ENCODE assay signal across 8 cellular contexts in the genomic region with DNA sequence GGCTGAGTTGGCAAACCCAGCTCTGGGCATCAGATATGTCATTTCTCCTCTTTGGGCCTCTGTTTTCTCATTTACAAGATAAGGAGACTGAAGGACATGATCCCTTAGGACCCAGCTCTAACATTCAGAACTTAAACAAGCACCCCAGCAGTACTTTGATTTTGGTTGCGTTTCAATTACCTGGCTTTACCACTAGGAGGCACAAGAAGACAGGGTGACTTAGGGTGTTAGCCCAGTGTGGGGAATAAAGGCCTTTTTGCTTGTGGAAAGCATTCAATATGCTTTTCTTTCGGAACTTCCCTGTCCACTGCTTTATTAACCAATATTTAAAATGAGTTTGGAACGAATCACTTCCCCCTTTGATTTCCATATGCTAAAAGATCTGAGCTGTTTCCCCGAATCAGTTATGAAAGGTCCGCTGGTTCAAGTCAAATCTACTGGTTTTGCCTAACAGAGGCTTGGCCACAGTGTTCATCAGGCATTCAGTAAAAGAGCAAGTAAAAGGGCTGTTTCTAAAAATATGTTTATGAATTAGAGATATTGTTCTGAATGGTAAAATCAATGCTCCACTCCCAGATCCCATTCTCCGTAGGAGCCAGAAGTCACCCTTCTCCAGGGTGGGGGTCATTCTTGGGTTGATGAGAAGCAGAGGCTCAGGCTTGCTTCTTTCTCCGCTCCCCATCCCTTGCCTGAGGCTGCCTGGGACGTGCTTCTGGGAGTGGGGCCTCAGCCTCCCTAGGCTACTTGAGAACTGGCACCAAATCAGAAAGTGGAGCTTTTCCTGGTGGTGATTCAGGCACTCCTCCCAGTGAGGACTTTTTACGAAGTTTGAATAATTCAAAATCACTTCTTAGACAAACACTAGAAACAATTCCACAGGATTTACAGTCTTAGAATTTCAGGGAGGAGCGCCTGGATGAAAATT.
DNase-seq lines count a peak whose midpoint lies in the region; ATAC-seq and TF ChIP-seq lines count a peak whose summit lies in the region.

No MANE protein-coding gene starts in this region.

- no peak overlapping the region for H4K12ac ChIP-seq in trophoblast cell (ENCODE audit: low read depth, low read length)

- POLR2A ChIA-PET in A673 (lab: Charles Lee; ENCODE audit: low non-redundant PET) (interaction anchor here (0.7 to 0.9 kb wide), 2 partner anchors 64 to 106 kb away, joined by 3 read pairs; a partner anchor contains a TSS), GM10248 (lab: Yijun Ruan, JAX) (no interaction called here), PC-9 (lab: Charles Lee; ENCODE audit: unreplicated experiment) (interaction anchor here (0.5 to 1.7 kb wide), 6 partner anchors 8 to 119 kb away, joined by 3 to 10 read pairs (median 4); a partner anchor contains a TSS)

- no peak overlapping the region for H3K18ac ChIP-seq in trophoblast cell (ENCODE audit: low read length)

- CTCF ChIA-PET in A673 (lab: Charles Lee), result interaction anchor here (0.5 to 4.4 kb wide), 6 partner anchors 99 to 304 kb away, joined by 3 to 107 read pairs (median 4); a partner anchor contains a TSS
- CTCF ChIA-PET in GM10248 (lab: Yijun Ruan, JAX), result interaction anchor here (0.6 to 11.2 kb wide), 50 partner anchors 7 to 377 kb away, joined by 3 to 254 read pairs (median 5); a partner anchor contains a TSS
- CTCF ChIA-PET in PC-9 (lab: Charles Lee), result interaction anchor here (0.5 to 2.4 kb wide), 4 partner anchors 85 to 136 kb away, joined by 3 to 20 read pairs (median 4); a partner anchor contains a TSS

- H3K4me3 ChIP-seq in A673 (ENCODE audit: low read depth, low read length, poor library complexity, severe bottlenecking) (no peak overlapping the region), PC-9 (peak overlapping the region; percentile 35; the same call in 1 of the 2 replicates), heart right ventricle (peak overlapping the region in 2 of 10 donors; percentile 16 to 20), trophoblast cell (ENCODE audit: low read depth, low read length) (no peak overlapping the region)

- no peaks in the 10 kb centered on the region for H4K20me1 ChIP-seq in PC-9 (ENCODE audit: insufficient read depth)

- H2BK12ac ChIP-seq in trophoblast cell (ENCODE audit: low read length), result no peak overlapping the region

- no peak overlapping the region for H2BK5ac ChIP-seq in trophoblast cell (ENCODE audit: low read depth, low read length, poor library complexity)

- no peak overlapping the region for H4K8ac ChIP-seq in trophoblast cell (ENCODE audit: low read depth, low read length)

- no TSS peak for BruUV-seq in A673 (replicated peaks; lab: Mats Ljungman, UMichigan)
- TSS peak; percentile 10 for BruUV-seq in PC-9 (replicated peaks; lab: Mats Ljungman, UMichigan)

- intact Hi-C loops in A673 (cut with micrococcal nuclease; ENCODE audit: unreplicated experiment), result loop anchor here (1.0 to 2.0 kb wide), 2 partner anchors 106 to 304 kb away; a partner anchor contains a TSS
- intact Hi-C loops in PC-9 (cut with micrococcal nuclease; ENCODE audit: unreplicated experiment), result loop anchor here (1.0 to 5.0 kb wide), 5 partner anchors 62 to 135 kb away; a partner anchor contains a TSS
- intact Hi-C loops in heart right ventricle (cut with DNase I), result loop anchor here in 9 of 10 donors (1.0 to 5.0 kb wide), 7 partner anchors 46 to 306 kb away; a partner anchor contains a TSS

- ATAC-seq in heart right ventricle, result peak; percentile 83 to 97 (median 90)
- ATAC-seq in HG03139 (IDR thresholded peaks at IDR 0.05; ENCODE audit: unreplicated experiment), result no peak

- H3K79me1 ChIP-seq in trophoblast cell (ENCODE audit: low read length), result no peaks in the 10 kb centered on the region

- H3K9me3 ChIP-seq in A673 (ENCODE audit: low read depth, low read length, poor library complexity, severe bottlenecking), result no peaks in the 10 kb centered on the region
- no peaks in the 10 kb centered on the region for H3K9me3 ChIP-seq in PC-9 (ENCODE audit: insufficient read depth, low read depth)
- H3K9me3 ChIP-seq in heart right ventricle, result no peaks in the 10 kb centered on the region
- H3K9me3 ChIP-seq in trophoblast cell (ENCODE audit: insufficient read depth, low read depth, low read length), result no peaks in the 10 kb centered on the region

- H3K79me2 ChIP-seq in PC-9 (ENCODE audit: low read depth), result no peaks in the 10 kb centered on the region
- no peaks in the 10 kb centered on the region for H3K79me2 ChIP-seq in trophoblast cell (ENCODE audit: control insufficient read depth, insufficient read depth, low read length, poor library complexity)

- H3K36me3 ChIP-seq in A673 (ENCODE audit: insufficient read depth, low read length, poor library complexity, severe bottlenecking) (no peaks in the 10 kb centered on the region), PC-9 (ENCODE audit: low read depth) (peaks cover 34% of the 10 kb centered on the region), heart right ventricle (peaks cover 0 to 74% (median 47%) of the 10 kb centered on the region in 9 donors), trophoblast cell (ENCODE audit: control insufficient read depth in 1 of 2, insufficient read depth in 2 of 2, low read length in 2 of 2) (peaks cover 19 to 42% of the 10 kb centered on the region in 2 experiments)

- H3K14ac ChIP-seq in trophoblast cell (ENCODE audit: low read length), result no peak overlapping the region

- no peak overlapping the region for H3K4ac ChIP-seq in trophoblast cell (ENCODE audit: low read depth, low read length)

- no peak overlapping the region for H2AK5ac ChIP-seq in trophoblast cell (ENCODE audit: low read length)

- no peaks in the 10 kb centered on the region for H3K9me2 ChIP-seq in PC-9 (ENCODE audit: insufficient read depth)

- H3K27ac ChIP-seq in A673 (ENCODE audit: low read depth, low read length, poor library complexity, severe bottlenecking), result no peak overlapping the region
- H3K27ac ChIP-seq in PC-9, result peak overlapping the region; percentile 90
- peak overlapping the region; percentile 11 to 79 (median 70) for H3K27ac ChIP-seq in heart right ventricle
- peak overlapping the region; percentile 45 for H3K27ac ChIP-seq in trophoblast cell (ENCODE audit: low read depth, low read length)

- H3K27me3 ChIP-seq in A673 (replicated peaks; ENCODE audit: insufficient read depth, low read depth, low read length, poor library complexity) (no peaks in the 10 kb centered on the region), PC-9 (ENCODE audit: insufficient read depth, low read depth) (no peaks in the 10 kb centered on the region), heart right ventricle (no peaks in the 10 kb centered on the region), trophoblast cell (ENCODE audit: insufficient read depth, low read length) (no peaks in the 10 kb centered on the region)

- H3K4me1 ChIP-seq in A673 (ENCODE audit: insufficient read depth, low read length, poor library complexity, severe bottlenecking), result peaks cover 11% of the 10 kb centered on the region
- H3K4me1 ChIP-seq in PC-9 (replicated peaks; ENCODE audit: insufficient read depth), result peaks cover 21% of the 10 kb centered on the region
- H3K4me1 ChIP-seq in heart right ventricle, result peaks cover 3 to 37% (median 10%) of the 10 kb centered on the region in 9 donors
- peaks cover 0 to 4% of the 10 kb centered on the region in 2 experiments for H3K4me1 ChIP-seq in trophoblast cell (ENCODE audit: control insufficient read depth in 1 of 2, insufficient read depth in 2 of 2, low read length in 2 of 2)

- H3F3A ChIP-seq in PC-9 (ENCODE audit: insufficient read depth, low read depth), result peaks cover 20% of the 10 kb centered on the region

- TF ChIP-seq CTCF in A673 (conservative IDR thresholded peaks at IDR 0.05; ENCODE audit: low read depth, low read length) (peak; percentile 86), GM10248 (IDR thresholded peaks at IDR 0.05; ENCODE audit: control extremely low read depth, extremely low read depth, low read depth, missing control alignments) (peak; percentile 89), PC-9 (conservative IDR thresholded peaks at IDR 0.05) (peak; percentile 89), heart right ventricle (IDR thresholded peaks at IDR 0.05) (peak; percentile 88 to 96 (median 91))

- no peak overlapping the region for H4K91ac ChIP-seq in trophoblast cell (ENCODE audit: low read depth, low read length)

- no peak overlapping the region for H2BK120ac ChIP-seq in trophoblast cell (ENCODE audit: insufficient read depth, low read length, poor library complexity)

- H2AFZ ChIP-seq in PC-9, result no peak overlapping the region
- no peak overlapping the region for H2AFZ ChIP-seq in trophoblast cell (ENCODE audit: insufficient read depth, low read length, poor library complexity)

- no peak overlapping the region for H3K9ac ChIP-seq in trophoblast cell (ENCODE audit: low read length)

- DNase-seq in A673 (ENCODE audit: low spot score) (peak; percentile 85), GM10248 (ENCODE audit: extremely low spot score) (peak; percentile 65), HuH-7 (ENCODE audit: low spot score) (peak; percentile 69), PC-9 (peak; percentile 59 to 76), amniotic epithelial cell (ENCODE audit: low read depth) (peak; percentile 85), heart right ventricle (peak; percentile 25 to 76), trophoblast cell (peak; percentile 47 to 85)

- 31 to 38% methylated on average over 10 of the region's 10 CpGs for WGBS in heart right ventricle, 2 donors
- WGBS in trophoblast cell (ENCODE audit: extremely low coverage, insufficient coverage, insufficient read length), result no CpG with 5 or more reads among the region's 10 CpGs

- no peak overlapping the region for H3K23ac ChIP-seq in trophoblast cell (ENCODE audit: low read length)

- H3K4me2 ChIP-seq in PC-9 (peak overlapping the region; percentile 57), trophoblast cell (ENCODE audit: low read length) (peak overlapping the region; percentile 44)
